ENCODE assay signal across 8 cellular contexts in genomic region chr5:116576043-116576713, GRCh38. TPM values are rescaled to one million over a fixed set of nuclear protein-coding genes. Genes with fewer than 3 reads are reported as not detected.
A peak's percentile ranks its signal among the peaks of the same experiment; 100 is the strongest.
DNase-seq lines count a peak whose midpoint lies in the region; ATAC-seq and TF ChIP-seq lines count a peak whose summit lies in the region.

No MANE protein-coding gene starts in this region.

- H3K36me3 ChIP-seq in ascending aorta, result no peaks in the 10 kb centered on the region
- H3K36me3 ChIP-seq in hepatocyte (replicated peaks; ENCODE audit: insufficient read depth, low read depth), result no peaks in the 10 kb centered on the region

- H3K79me2 ChIP-seq in hepatocyte, result peaks cover 33% of the 10 kb centered on the region

- peak overlapping the region; percentile 92 for H3K4me2 ChIP-seq in hepatocyte

- intact Hi-C loops in ascending aorta (cut with DNase I), result loop anchor here (5.0 kb wide), 1 partner anchor 371 kb away; no protein-coding TSS in a partner anchor

- peak; percentile 60 for TF ChIP-seq CTCF in AG04450 (IDR thresholded peaks at IDR 0.05; ENCODE audit: low read depth, low read length)
- TF ChIP-seq CTCF in ascending aorta (IDR thresholded peaks at IDR 0.05), result peak; percentile 49 to 87 (median 78)
- TF ChIP-seq CTCF in hepatocyte (IDR thresholded peaks at IDR 0.05; ENCODE audit: poor library complexity), result peak; percentile 98

- H3K27me3 ChIP-seq in AG04450 (ENCODE audit: control insufficient read depth, insufficient read depth, low read length) (peaks cover 51% of the 10 kb centered on the region), ascending aorta (no peaks in the 10 kb centered on the region), hepatocyte (no peaks in the 10 kb centered on the region)

- ATAC-seq in GM18502 (IDR thresholded peaks at IDR 0.05; ENCODE audit: poor library complexity, unreplicated experiment) (peak; percentile 52), HG02840 (IDR thresholded peaks at IDR 0.05; ENCODE audit: low FRiP score, unreplicated experiment) (peak; percentile 52)

- H3K4me3 ChIP-seq in AG04450 (ENCODE audit: low read depth, low read length) (no peak overlapping the region), ascending aorta (peak overlapping the region; percentile 62 to 70), hepatocyte (peak overlapping the region; percentile 97)

- H2AFZ ChIP-seq in hepatocyte, result peak overlapping the region; percentile 81

- peaks cover 10% of the 10 kb centered on the region for H4K20me1 ChIP-seq in hepatocyte (ENCODE audit: insufficient read depth, poor library complexity, severe bottlenecking)

- 5% methylated on average over 35 of the region's 44 CpGs for WGBS in hepatocyte (ENCODE audit: low lambda C conversion rate, missing lambda C conversion rate)

- CTCF ChIA-PET in AG04450 (lab: Charles Lee), result interaction anchor here (1.3 to 1.5 kb wide), 2 partner anchors 304 to 440 kb away, joined by 3 to 4 read pairs; no protein-coding TSS in a partner anchor

- peaks cover 12% of the 10 kb centered on the region; the same call in 1 of the 2 replicates for H3K9me3 ChIP-seq in AG04450 (ENCODE audit: control insufficient read depth, insufficient read depth, low read length)
- H3K9me3 ChIP-seq in ascending aorta, result no peaks in the 10 kb centered on the region
- H3K9me3 ChIP-seq in hepatocyte (ENCODE audit: low read depth), result no peaks in the 10 kb centered on the region

- H3K27ac ChIP-seq in AG04450 (ENCODE audit: low read depth, low read length) (no peak overlapping the region), ascending aorta (no peak overlapping the region), hepatocyte (peak overlapping the region; percentile 85)

- peaks cover 8 to 21% of the 10 kb centered on the region in 2 donors for H3K4me1 ChIP-seq in ascending aorta
- H3K4me1 ChIP-seq in hepatocyte (ENCODE audit: insufficient read depth), result no peaks in the 10 kb centered on the region

- POLR2A ChIA-PET in AG04450 (lab: Yijun Ruan, JAX), result no interaction called here

- H3K9me2 ChIP-seq in hepatocyte (replicated peaks; ENCODE audit: insufficient read depth), result no peaks in the 10 kb centered on the region

- DNase-seq in AG04450 (ENCODE audit: low read depth, low spot score) (no peak), NCI-H345 treated with DMSO at 0.1 percent for 48 hours (lab: John Stamatoyannopoulos, UW; ENCODE audit: unreplicated experiment) (peak; percentile 59), ascending aorta (ENCODE audit: low spot score in 2 of 2) (no peak), hepatocyte (ENCODE audit: low spot score) (peak; percentile 93), renal cortical epithelial cell (ENCODE audit: low read depth) (peak; percentile 46), NCI-H2029 treated with DMSO at 0.1 percent for 48 hours (lab: John Stamatoyannopoulos, UW) (no peak)

RNA-seq across cellular contexts. Expression of gene SEMA6A, which starts 1.6 kb away (rescaled TPM):
- polyA plus RNA-seq in AG04450 (2011; rRNA removed) (0.17 and 0.30 TPM in 2 replicates), hepatocyte (35.8 and 38.2 TPM in 2 replicates)
- 0.09 and 0.17 TPM in 2 replicates for polyA minus RNA-seq in AG04450 (2011; rRNA and poly(A)+ RNA removed)
- total RNA-seq in ascending aorta (17.8 TPM), hepatocyte (50.0 and 68.6 TPM in 2 replicates), renal cortical epithelial cell (1.0 and 6.9 TPM in 2 replicates)

Comparison
In these comparisons a context has a peak if more than half of its experiments do, and no peak if none do; other contexts are left out.
1. DNase-seq: peak in NCI-H345 treated with DMSO at 0.1 percent for 48 hours (single experiment), hepatocyte (single experiment) and renal cortical epithelial cell (single experiment); none in AG04450 (single experiment), ascending aorta (0 of 2) and NCI-H2029 treated with DMSO at 0.1 percent for 48 hours (single experiment).
2. Peak in every context shown above with its lines, with median percentiles within 50 percentile points of each other: CTCF ChIP-seq.